ENCODE assay signal across 8 cellular contexts in the genomic region with DNA sequence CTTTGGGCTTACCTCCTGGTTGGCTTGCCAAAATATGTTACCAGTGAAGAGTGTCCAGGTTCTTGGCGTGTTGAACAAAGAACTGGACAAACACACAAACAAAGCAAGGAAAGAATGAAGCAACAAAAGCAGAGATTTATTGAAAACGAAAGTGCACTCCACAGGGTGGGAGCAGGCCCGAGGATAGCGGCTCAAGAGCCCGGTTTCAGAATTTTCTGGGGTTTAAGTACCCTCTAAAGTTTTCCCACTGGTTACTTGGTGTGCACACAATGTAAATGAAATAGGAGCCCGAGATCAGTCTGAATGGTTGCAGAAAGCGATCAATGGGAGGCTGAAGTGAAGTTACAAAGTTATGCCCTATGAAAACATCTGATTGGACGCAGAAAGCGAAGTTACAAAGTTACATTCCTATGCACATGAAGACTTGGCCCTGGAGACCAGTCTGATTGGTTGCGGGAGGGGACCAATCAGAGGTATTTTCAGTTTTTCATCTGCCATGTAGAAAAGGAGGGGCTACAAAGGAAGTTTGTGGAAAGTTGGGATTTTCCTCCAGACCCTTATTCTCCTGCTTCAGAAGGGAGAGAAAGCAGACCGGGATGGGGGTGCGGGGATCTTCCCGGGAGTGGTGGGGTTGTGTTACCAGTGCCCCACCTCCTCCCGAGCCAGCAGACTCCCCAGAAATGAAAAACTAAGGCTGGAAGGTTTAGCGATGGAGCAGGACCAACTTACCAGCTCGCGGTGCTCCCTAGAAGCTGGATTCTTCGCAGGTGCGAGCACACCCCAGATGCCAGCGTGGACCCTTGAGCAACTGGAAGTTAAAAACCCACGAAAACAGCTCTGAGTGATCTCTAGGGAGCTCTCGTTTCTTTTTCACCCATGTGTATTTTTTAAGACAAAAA. TPM values are rescaled to one million over a fixed set of nuclear protein-coding genes. Genes with fewer than 3 reads are reported as not detected.
DNase-seq lines count a peak whose midpoint lies in the region; ATAC-seq lines count a peak whose summit lies in the region.

TSS of gene SLFN12 (minus strand) at position 325 of the 899 bp plus-strand sequence. CDS start 9,472 bp downstream, outside the sequence.

- H3K9ac ChIP-seq in duodenal mucosa (ENCODE audit: low read depth in 1 of 2, low read length in 2 of 2) = peak within 1 kb of the TSS; percentile 31 to 71

- H3K27ac ChIP-seq in duodenal mucosa (ENCODE audit: low read depth, low read length) = peak within 1 kb of the TSS; percentile 69

- no peaks in the 10 kb centered on the region for H3K36me3 ChIP-seq in duodenal mucosa (ENCODE audit: control insufficient read depth in 1 of 2, insufficient read depth in 2 of 2, low read length in 2 of 2)

- peaks cover 12 to 18% of the 10 kb centered on the region in 2 donors for H3K4me1 ChIP-seq in duodenal mucosa (ENCODE audit: control insufficient read depth in 1 of 2, insufficient read depth in 2 of 2, low read length in 2 of 2)

- no peaks in the 10 kb centered on the region for H3K9me3 ChIP-seq in duodenal mucosa (ENCODE audit: control insufficient read depth in 1 of 2, low read length in 2 of 2)

- peak within 1 kb of the TSS; percentile 65 to 87 for H3K4me3 ChIP-seq in duodenal mucosa (ENCODE audit: low read depth in 1 of 2, low read length in 2 of 2)

- DNase-seq in AG20443 (ENCODE audit: low spot score) (peak; percentile 69), lung microvascular endothelial cell (ENCODE audit: low read depth in 2 of 2) (peak; percentile 93), KG1 (lab: John Stamatoyannopoulos, UW) (no peak)
- DNase-seq in activated CD4-positive, alpha-beta T cell treated with anti-CD3 and anti-CD28 coated beads for 24 hours (ENCODE audit: low read depth in 2 of 2) = peak; percentile 22 to 30
- DNase-seq in stimulated activated naive CD4-positive, alpha-beta T cell treated with Interleukin-2 at 50 U/mL for 16 hours (lab: John Stamatoyannopoulos, UW) = peak; percentile 21

- H3K27me3 ChIP-seq in duodenal mucosa (ENCODE audit: control insufficient read depth in 1 of 2, insufficient read depth in 2 of 2, low read length in 2 of 2) = no peaks in the 10 kb centered on the region

- ATAC-seq in GM19452 (IDR thresholded peaks at IDR 0.05; ENCODE audit: unreplicated experiment) (peak; percentile 71), HG03521 (IDR thresholded peaks at IDR 0.05; ENCODE audit: unreplicated experiment) (peak; percentile 64)

RNA-seq across cellular contexts. Expression of gene SLFN12, which starts in this region (rescaled TPM):
- 25.9 and 50.4 TPM in 2 replicates for total RNA-seq in lung microvascular endothelial cell
